In genomic region chr6:4210619-4211419, GRCh38 we compare ENCODE assay signal across 8 cellular contexts.
DNase-seq lines count a peak whose midpoint lies in the region; ATAC-seq, FAIRE-seq and TF ChIP-seq lines count a peak whose summit lies in the region.

No MANE protein-coding gene starts in this region.

- TF ChIP-seq CTCF in hepatocyte (IDR thresholded peaks at IDR 0.05; ENCODE audit: poor library complexity) (peak; percentile 56), smooth muscle cell (IDR thresholded peaks at IDR 0.05; ENCODE audit: borderline replicate concordance, insufficient read depth, poor library complexity, severe bottlenecking) (peak; percentile 67)

- H3K36me3 ChIP-seq in hepatocyte (replicated peaks; ENCODE audit: insufficient read depth, low read depth), result no peaks in the 10 kb centered on the region
- H3K36me3 ChIP-seq in smooth muscle cell (ENCODE audit: low read depth), result no peaks in the 10 kb centered on the region

- no peaks in the 10 kb centered on the region for H3F3A ChIP-seq in smooth muscle cell (ENCODE audit: low read depth)

- DNase-seq in SHP77 (lab: John Stamatoyannopoulos, UW), result peak; percentile 14
- DNase-seq in SHP77 treated with DMSO at 0.1 percent for 48 hours (lab: John Stamatoyannopoulos, UW), result no peak
- DNase-seq in HTR-8/SVneo (ENCODE audit: insufficient read length, low spot score), result peak; percentile 49
- peak; percentile 35 for DNase-seq in T follicular helper cell (ENCODE audit: low read depth)
- DNase-seq in amniotic epithelial cell (ENCODE audit: low read depth), result peak; percentile 64
- DNase-seq in hepatocyte (ENCODE audit: low spot score), result peak; percentile 77
- no peak for DNase-seq in smooth muscle cell (lab: John Stamatoyannopoulos, UW; ENCODE audit: unreplicated experiment)

- H3K79me2 ChIP-seq in hepatocyte, result no peaks in the 10 kb centered on the region
- no peaks in the 10 kb centered on the region for H3K79me2 ChIP-seq in smooth muscle cell (ENCODE audit: low read depth)

- H3K4me2 ChIP-seq in hepatocyte (no peak overlapping the region), smooth muscle cell (no peak overlapping the region)

- ATAC-seq in HG03378 (IDR thresholded peaks at IDR 0.05; ENCODE audit: unreplicated experiment), result no peak

- WGBS in hepatocyte (ENCODE audit: low lambda C conversion rate, missing lambda C conversion rate), result 49% methylated on average over 5 of the region's 5 CpGs
- WGBS in smooth muscle cell (ENCODE audit: low lambda C conversion rate), result 45% methylated on average over 5 of the region's 5 CpGs

- H3K4me1 ChIP-seq in hepatocyte (ENCODE audit: insufficient read depth), result no peaks in the 10 kb centered on the region
- no peaks in the 10 kb centered on the region for H3K4me1 ChIP-seq in smooth muscle cell (ENCODE audit: low read depth)

- no peaks in the 10 kb centered on the region for H3K27me3 ChIP-seq in hepatocyte
- H3K27me3 ChIP-seq in smooth muscle cell (ENCODE audit: low read depth), result no peaks in the 10 kb centered on the region

- no peak overlapping the region for H3K27ac ChIP-seq in hepatocyte
- no peak overlapping the region for H3K27ac ChIP-seq in smooth muscle cell (ENCODE audit: low read depth)

- H4K20me1 ChIP-seq in hepatocyte (ENCODE audit: insufficient read depth, poor library complexity, severe bottlenecking) (no peaks in the 10 kb centered on the region), smooth muscle cell (ENCODE audit: low read depth) (no peaks in the 10 kb centered on the region)

- H3K4me3 ChIP-seq in hepatocyte, result no peak overlapping the region
- no peak overlapping the region for H3K4me3 ChIP-seq in smooth muscle cell

- FAIRE-seq in HTR-8/SVneo (lab: Jason Lieb, UNC), result peak; percentile 69

- no peaks in the 10 kb centered on the region for H3K9me3 ChIP-seq in hepatocyte (ENCODE audit: low read depth)
- H3K9me3 ChIP-seq in smooth muscle cell (replicated peaks; ENCODE audit: low read depth), result no peaks in the 10 kb centered on the region

- no peak overlapping the region for H2AFZ ChIP-seq in hepatocyte
- H2AFZ ChIP-seq in smooth muscle cell (ENCODE audit: low read depth), result peak overlapping the region; percentile 46

- H3K9me2 ChIP-seq in hepatocyte (replicated peaks; ENCODE audit: insufficient read depth), result no peaks in the 10 kb centered on the region

- H3K9ac ChIP-seq in smooth muscle cell (ENCODE audit: low read depth), result no peak overlapping the region

Comparison
In these comparisons a context has a peak if more than half of its experiments do, and no peak if none do; other contexts are left out.
1. DNase-seq: peak in SHP77 (2 of 2), HTR-8/SVneo (single experiment), T follicular helper cell (single experiment), amniotic epithelial cell (single experiment) and hepatocyte (single experiment); none in SHP77 treated with DMSO at 0.1 percent for 48 hours (single experiment) and smooth muscle cell (single experiment).